In genomic region chr11:123748349-123748748, GRCh38 we compare ENCODE assay signal across 12 cellular contexts. TPM values are rescaled to one million over a fixed set of nuclear protein-coding genes. Genes with fewer than 3 reads are reported as not detected.
"Had no signal": no experiment of that assay in that cellular context is flagged by ENCODE, and none has a peak within 500 bp of the region (broad histone marks: within the 10 kb centered on the region; RNA-seq: fewer than 3 reads in every experiment).

No MANE protein-coding gene starts in this region.

RNA-seq across cellular contexts. Expression of gene OR6X1, which starts 6.0 kb away (rescaled TPM):
- total RNA-seq: OCI-LY7, PC-3, PC-9, Peyer's patch, Right ventricle myocardium inferior, Right ventricle myocardium superior, RPMI7951, SJCRH30, SJSA1, SK-MEL-5, T-cell had no signal
- polyA plus RNA-seq: SK-N-SH had no signal

RNA-seq across cellular contexts. Expression of gene OR6M1, which starts 57.8 kb away (rescaled TPM):
- total RNA-seq: OCI-LY7, PC-3, PC-9, Peyer's patch, Right ventricle myocardium inferior, Right ventricle myocardium superior, RPMI7951, SJCRH30, SJSA1, SK-MEL-5, T-cell had no signal
- polyA plus RNA-seq: SK-N-SH had no signal
